ENCODE assay signal across 1 cellular context in the genomic region with DNA sequence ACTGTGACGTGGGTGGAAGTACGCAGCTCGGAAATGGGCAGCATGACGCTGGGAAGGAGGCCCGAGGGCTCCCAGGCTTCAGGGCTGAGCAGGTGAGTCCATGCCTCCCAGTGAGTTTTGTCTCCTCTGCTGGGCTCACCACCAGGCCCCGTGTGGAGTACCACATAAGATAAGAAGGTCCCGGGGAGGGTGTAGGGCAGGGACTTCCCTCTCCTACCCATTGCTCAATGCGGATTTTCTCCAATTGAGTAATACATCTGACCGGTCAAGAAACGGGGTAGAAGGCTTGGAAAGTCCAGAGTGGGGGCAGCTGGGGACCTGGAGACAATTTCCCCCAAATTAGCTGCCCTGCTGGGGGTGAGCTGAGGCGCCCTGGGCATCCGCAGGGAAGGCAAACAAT.
TF ChIP-seq lines count a peak whose summit lies in the region.

No MANE protein-coding gene starts in this region.

TF ChIP-seq in H1, 55 proteins besides CTCF, POLR2A, EP300 and RAD21:
- no peak for TF ChIP-seq BRCA1 (IDR thresholded peaks at IDR 0.05; ENCODE audit: low read depth, low read length)
- no peak for TF ChIP-seq SP4 (IDR thresholded peaks at IDR 0.05; ENCODE audit: low read length)
- no peak for TF ChIP-seq POU5F1 (IDR thresholded peaks at IDR 0.05; ENCODE audit: low read depth, low read length)
- no peak for TF ChIP-seq SP2 (IDR thresholded peaks at IDR 0.05; ENCODE audit: low read length)
- TF ChIP-seq TCF12 (IDR thresholded peaks at IDR 0.05; ENCODE audit: low read depth, low read length): no peak
